8 cellular contexts compared by ENCODE assay signal in genomic region chr19:3572855-3573161, GRCh38. TPM values are rescaled to one million over a fixed set of nuclear protein-coding genes. Genes with fewer than 3 reads are reported as not detected.
A peak's percentile ranks its signal among the peaks of the same experiment; 100 is the strongest.
DNase-seq lines count a peak whose midpoint lies in the region; ATAC-seq and TF ChIP-seq lines count a peak whose summit lies in the region.

HMG20B (plus strand) TSS chr19:3572944; CDS start chr19:3573310, 366 bp downstream.

- peak within 1 kb of the TSS; percentile 93 for H3K4me3 ChIP-seq in HUES6 (ENCODE audit: low read depth, low read length)

- no peak for ATAC-seq in central memory CD8-positive, alpha-beta T cell (replicated peaks; ENCODE audit: extremely low read depth, poor library complexity, severe bottlenecking)

- H3K27ac ChIP-seq in 22Rv1 (peak within 1 kb of the TSS; percentile 98), HUES6 (ENCODE audit: low read depth, low read length) (peak within 1 kb of the TSS; percentile 70; the same call in 1 of the 2 replicates)

- no peak for DNase-seq in central memory CD8-positive, alpha-beta T cell (ENCODE audit: low spot score in 2 of 2)
- DNase-seq in lung microvascular endothelial cell (ENCODE audit: low read depth in 2 of 2) (no peak), type B pancreatic cell (ENCODE audit: extremely low spot score, unreplicated experiment) (no peak), DMS 273 treated with DMSO at 0.1 percent for 48 hours (lab: John Stamatoyannopoulos, UW) (no peak), SHP77 (lab: John Stamatoyannopoulos, UW) (no peak), NOMO-1 (lab: John Stamatoyannopoulos, UW; ENCODE audit: unreplicated experiment in 2 of 2) (no peak)

- H3K4me1 Mint-ChIP-seq in central memory CD8-positive, alpha-beta T cell, result no peaks in the 10 kb centered on the region
- H3K4me1 Mint-ChIP-seq in type B pancreatic cell (ENCODE audit: unreplicated experiment), result peaks cover 21% of the 10 kb centered on the region

- H3K9me3 ChIP-seq in HUES6 (ENCODE audit: control insufficient read depth, insufficient read depth, low read depth, low read length), result no peaks in the 10 kb centered on the region

- peak within 1 kb of the TSS; percentile 68 for H3K9ac ChIP-seq in HUES6 (ENCODE audit: low read length)

- no peaks in the 10 kb centered on the region for H3K27me3 Mint-ChIP-seq in central memory CD8-positive, alpha-beta T cell
- H3K27me3 Mint-ChIP-seq in type B pancreatic cell, result peaks cover 8% of the 10 kb centered on the region

- peaks cover 8% of the 10 kb centered on the region for H3K36me3 Mint-ChIP-seq in central memory CD8-positive, alpha-beta T cell (ENCODE audit: insufficient read depth)
- H3K36me3 Mint-ChIP-seq in type B pancreatic cell, result peaks cover 7% of the 10 kb centered on the region

- H3K36me3 ChIP-seq in HUES6 (ENCODE audit: control insufficient read depth, insufficient read depth, low read length), result 0 out of 2 replicates have a peak, but pooled peaks cover 2% of the 10 kb centered on the region

- TF ChIP-seq CTCF in 22Rv1 (IDR thresholded peaks at IDR 0.05) (no peak), type B pancreatic cell (conservative IDR thresholded peaks at IDR 0.05) (no peak)

- peak within 1 kb of the TSS; percentile 38 for H3K27ac Mint-ChIP-seq in central memory CD8-positive, alpha-beta T cell (ENCODE audit: low read depth)
- peak within 1 kb of the TSS; percentile 72 for H3K27ac Mint-ChIP-seq in type B pancreatic cell

- peaks cover 8% of the 10 kb centered on the region for H3K4me1 ChIP-seq in HUES6 (ENCODE audit: control insufficient read depth, insufficient read depth, low read length)

- no peaks in the 10 kb centered on the region for H3K9me3 Mint-ChIP-seq in central memory CD8-positive, alpha-beta T cell
- no peaks in the 10 kb centered on the region for H3K9me3 Mint-ChIP-seq in type B pancreatic cell

- no peaks in the 10 kb centered on the region for H3K27me3 ChIP-seq in HUES6 (ENCODE audit: control insufficient read depth, insufficient read depth, low read length)

- peak within 1 kb of the TSS; percentile 77 for H3K4me3 Mint-ChIP-seq in central memory CD8-positive, alpha-beta T cell
- H3K4me3 Mint-ChIP-seq in type B pancreatic cell, result peak within 1 kb of the TSS; percentile 89

RNA-seq across cellular contexts. Expression of gene HMG20B, which starts in this region (rescaled TPM):
- 59.1 and 60.5 TPM in 2 replicates for total RNA-seq in lung microvascular endothelial cell
- 60.1 and 78.3 TPM in 2 replicates for total RNA-seq in type B pancreatic cell (ENCODE audit: low replicate concordance)
